Comparison of ENCODE assay signal across 16 cellular contexts in genomic region chr7:95323410-95324129, GRCh38. TPM values are rescaled to one million over a fixed set of nuclear protein-coding genes. Genes with fewer than 3 reads are reported as not detected.
DNase-seq lines count a peak whose midpoint lies in the region; ATAC-seq, FAIRE-seq and TF ChIP-seq lines count a peak whose summit lies in the region.
"Had no signal": no experiment of that assay in that cellular context is flagged by ENCODE, and none has a peak within 500 bp of the region (broad histone marks: within the 10 kb centered on the region; RNA-seq: fewer than 3 reads in every experiment).

No MANE protein-coding gene starts in this region.

- no TSS peak for BruUV-seq in HepG2 (replicated peaks; lab: Mats Ljungman, UMichigan)

- no peak for TF ChIP-seq RAD21 in HepG2 (CRISPR knock-in tag; IDR thresholded peaks at IDR 0.05)

- no peak overlapping the region for H3K9ac ChIP-seq in KMS-11
- H3K9ac ChIP-seq in HepG2 (ENCODE audit: insufficient read depth, low read depth, low read length), result no peak overlapping the region

- H3K27ac Mint-ChIP-seq in CD8-positive, alpha-beta memory T cell, result no peak overlapping the region
- H3K27ac Mint-ChIP-seq: IgD-negative memory B cell; T-helper 2 cell treated with Interferon-gamma antibody and Interleukin-4, amounts not matched to agents 5 μg/mL and 100 μg/mL, for 36 hours had no signal

- H3K4me3 ChIP-seq in KMS-11 (IDR thresholded peaks at IDR 0.05; ENCODE audit: insufficient read depth, low read depth, low read length) (no peak overlapping the region), HepG2 (replicated peaks in 1 of 3; ENCODE audit: insufficient read depth in 1 of 3, low read depth in 2 of 3, low read length in 3 of 3) (no peak overlapping the region; a peak in 1 of 6 replicates)
- H3K4me3 ChIP-seq in CD8-positive, alpha-beta memory T cell (ENCODE audit: low read length), result no peak overlapping the region
- H3K4me3 ChIP-seq: SJSA1 had no signal

- H3K4me3 Mint-ChIP-seq in CD8-positive, alpha-beta memory T cell, result peak overlapping the region in 1 of 7 donors; percentile 57
- H3K4me3 Mint-ChIP-seq: IgD-negative memory B cell had no signal

- H3K4me2 ChIP-seq in KMS-11 (0 out of 2 replicates have a peak overlapping the region, but pooled peaks have one; percentile 14), HepG2 (ENCODE audit: low read depth, low read length) (peak overlapping the region; percentile 63)

- 60% methylated on average over 9 of the region's 9 CpGs for WGBS in HepG2 (ENCODE audit: low lambda C conversion rate)

- H3K79me2 ChIP-seq in KMS-11 (ENCODE audit: insufficient read depth, low read depth) (no peaks in the 10 kb centered on the region), HepG2 (ENCODE audit: insufficient read depth, low read length) (no peaks in the 10 kb centered on the region)

- H2AFZ ChIP-seq in KMS-11 (ENCODE audit: low read depth) (no peak overlapping the region), HepG2 (ENCODE audit: low read length) (no peak overlapping the region)

- no peak for FAIRE-seq in HepG2 (lab: Jason Lieb, UNC)

- no peaks in the 10 kb centered on the region for H4K20me1 ChIP-seq in KMS-11 (ENCODE audit: insufficient read depth)
- no peaks in the 10 kb centered on the region for H4K20me1 ChIP-seq in HepG2 (ENCODE audit: insufficient read depth, low read length)

- POLR2A ChIA-PET in HepG2 (lab: Yijun Ruan, JAX), result interaction anchor here (1.3 to 1.6 kb wide), 2 partner anchors 72 to 117 kb away, joined by 3 read pairs; partner anchors contain the start of gene PON3
- POLR2A ChIA-PET in CD8-positive, alpha-beta memory T cell (lab: Charles Lee), result no interaction called here

- peaks cover 0 to 6% (median 0%) of the 10 kb centered on the region in 3 donors for H3K36me3 Mint-ChIP-seq in CD8-positive, alpha-beta memory T cell
- H3K36me3 Mint-ChIP-seq: IgD-negative memory B cell had no signal

- in situ Hi-C loops in HepG2 (cut with HindIII; ENCODE audit: extremely low pct_ligation_motif_present, low pct_unique_long_range_greater_than_20kb), result no loop called here

- H3K4me1 ChIP-seq in KMS-11 (ENCODE audit: low read depth, poor library complexity, severe bottlenecking) (peaks cover 24% of the 10 kb centered on the region), HepG2 (ENCODE audit: insufficient read depth, low read length) (peaks cover 32% of the 10 kb centered on the region)
- H3K4me1 ChIP-seq in CD8-positive, alpha-beta memory T cell (ENCODE audit: insufficient read depth, low read length), result no peaks in the 10 kb centered on the region
- H3K4me1 ChIP-seq: SJSA1 had no signal

- CTCF ChIA-PET in HepG2 (lab: Yijun Ruan, JAX; ENCODE audit: low intra/inter-chr PET ratio, low total read pairs), result no interaction called here
- CTCF ChIA-PET in CD8-positive, alpha-beta memory T cell (lab: Charles Lee), result no interaction called here

- ATAC-seq in HepG2 (no peak), HG03432 (IDR thresholded peaks at IDR 0.05; ENCODE audit: unreplicated experiment) (no peak)

- no peaks in the 10 kb centered on the region for H3K36me3 ChIP-seq in KMS-11 (ENCODE audit: insufficient read depth)
- H3K36me3 ChIP-seq in HepG2 (replicated peaks in 1 of 2; ENCODE audit: control insufficient read depth in 1 of 2, insufficient read depth in 2 of 2, low read length in 2 of 2), result no peaks in the 10 kb centered on the region
- no peaks in the 10 kb centered on the region for H3K36me3 ChIP-seq in CD8-positive, alpha-beta memory T cell (ENCODE audit: insufficient read depth, low read length)
- H3K36me3 ChIP-seq: SJSA1 had no signal

- H3K9me3 ChIP-seq in HepG2 (ENCODE audit: low read length), result no peaks in the 10 kb centered on the region
- H3K9me3 ChIP-seq in CD8-positive, alpha-beta memory T cell (ENCODE audit: low read length), result no peaks in the 10 kb centered on the region
- H3K9me3 ChIP-seq: Caco-2, SJSA1 had no signal

- no peak for TF ChIP-seq EP300 in HepG2 (IDR thresholded peaks at IDR 0.05; ENCODE audit: low read depth in 2 of 2, low read length in 2 of 2)
- no peak for TF ChIP-seq EP300 in HepG2 (CRISPR knock-in tag; IDR thresholded peaks at IDR 0.05; ENCODE audit: borderline replicate concordance)

- no peak for TF ChIP-seq POLR2A in HepG2 (IDR thresholded peaks at IDR 0.05; ENCODE audit: insufficient read depth in 1 of 2, low read depth in 2 of 2, low read length in 2 of 2)

- peaks cover 0 to 9% (median 2%) of the 10 kb centered on the region in 3 donors for H3K4me1 Mint-ChIP-seq in CD8-positive, alpha-beta memory T cell

- no peak for DNase-seq in HepG2 (ENCODE audit: low spot score)
- DNase-seq in activated CD8-positive, alpha-beta memory T cell treated with anti-CD3 and anti-CD28 coated beads, Interleukin-2, amount 50 U/mL, for 4 hours, result no peak
- no peak for DNase-seq in mucosa of gallbladder (ENCODE audit: low spot score)
- no peak for DNase-seq in CD8-positive, alpha-beta memory T cell
- DNase-seq: ACHN, AML-193, Caco-2, NCI-H1436, NCI-H524 had no signal

- intact Hi-C loops in HepG2 (cut with micrococcal nuclease; ENCODE audit: unreplicated experiment), result no loop called here

- no peak for TF ChIP-seq CTCF in C4-2B (conservative IDR thresholded peaks at IDR 0.05)
- no peak for TF ChIP-seq CTCF in KMS-11 (conservative IDR thresholded peaks at IDR 0.05; ENCODE audit: low read depth, low read length)
- no peak for TF ChIP-seq CTCF in VCaP (conservative IDR thresholded peaks at IDR 0.05)
- TF ChIP-seq CTCF in HepG2 (CRISPR knock-in tag; IDR thresholded peaks at IDR 0.05), result no peak

- H3K27ac ChIP-seq in C4-2B, result peak overlapping the region; percentile 46; the same call in 1 of the 2 replicates
- no peak overlapping the region for H3K27ac ChIP-seq in KMS-11
- H3K27ac ChIP-seq in VCaP, result peak overlapping the region; percentile 75
- no peak overlapping the region for H3K27ac ChIP-seq in HepG2 (ENCODE audit: extremely low read length, insufficient read depth, low read length)
- no peak overlapping the region for H3K27ac ChIP-seq in CD8-positive, alpha-beta memory T cell (ENCODE audit: low read depth, low read length)
- H3K27ac ChIP-seq: SJSA1 had no signal

- H3K9me3 Mint-ChIP-seq in CD8-positive, alpha-beta memory T cell, result no peaks in the 10 kb centered on the region
- H3K9me3 Mint-ChIP-seq: IgD-negative memory B cell had no signal

- H3K27me3 Mint-ChIP-seq in CD8-positive, alpha-beta memory T cell, result peaks cover 7 to 19% of the 10 kb centered on the region in 2 donors
- H3K27me3 Mint-ChIP-seq: IgD-negative memory B cell had no signal

- H3K27me3 ChIP-seq in KMS-11 (ENCODE audit: insufficient read depth, low read depth), result no peaks in the 10 kb centered on the region
- no peaks in the 10 kb centered on the region; a peak in 1 of 5 replicates for H3K27me3 ChIP-seq in HepG2 (ENCODE audit: control insufficient read depth in 1 of 2, insufficient read depth in 2 of 2, low read length in 2 of 2)
- peaks cover 7% of the 10 kb centered on the region for H3K27me3 ChIP-seq in CD8-positive, alpha-beta memory T cell (ENCODE audit: insufficient read depth, low read length, poor library complexity, severe bottlenecking)
- H3K27me3 ChIP-seq: SJSA1 had no signal

TF ChIP-seq in HepG2, 621 proteins besides CTCF, POLR2A, EP300 and RAD21 (continues in another document):
- TF ChIP-seq ZSCAN21 (CRISPR knock-in tag; IDR thresholded peaks at IDR 0.05; ENCODE audit: borderline replicate concordance) (no peak), PHF21A (CRISPR knock-in tag; IDR thresholded peaks at IDR 0.05) (no peak), ZNF17 (CRISPR knock-in tag; IDR thresholded peaks at IDR 0.05) (no peak), KDM2A (CRISPR knock-in tag; IDR thresholded peaks at IDR 0.05; ENCODE audit: borderline replicate concordance, low read depth) (no peak), ZNF546 (CRISPR knock-in tag; conservative IDR thresholded peaks at IDR 0.05) (no peak)

RNA-seq across cellular contexts. Expression of gene PON1, which starts 0.8 kb away (rescaled TPM):
- total RNA-seq in HepG2 (2016; rRNA removed; fragmentation: Illumina TruSeq; extraction: Trizol), result 0.27 TPM in 1 of 2 replicates, not detected in the other
- total RNA-seq in HepG2 (2016; cell fraction: cytosol; rRNA removed; fragmentation: Illumina TruSeq; extraction: Trizol; ENCODE audit: low read depth), result 0.20 TPM in 1 of 2 replicates, not detected in the other
- total RNA-seq in HepG2 (2016; cell fraction: insoluble cytoplasmic fraction; rRNA removed; fragmentation: Illumina TruSeq; extraction: Trizol), result 0.25 and 0.30 TPM in 2 replicates
- 0.25 and 0.48 TPM in 2 replicates for total RNA-seq in HepG2 (2016; cell fraction: membrane; rRNA removed; fragmentation: Illumina TruSeq; extraction: Trizol)
- 1.1 and 1.4 TPM in 2 replicates for total RNA-seq in HepG2 (2016; cell fraction: nucleus; rRNA removed; fragmentation: Illumina TruSeq; extraction: Trizol)
- 0.57 and 0.63 TPM in 2 replicates for polyA plus RNA-seq in HepG2 (2011; rRNA removed)
- polyA plus RNA-seq in HepG2 (2011; cell fraction: cytosol; rRNA removed), result 0.17 and 0.45 TPM in 2 replicates
- polyA plus RNA-seq in HepG2 (2011; cell fraction: nucleus; rRNA removed), result 0.08 and 0.21 TPM in 2 replicates
- 0.31 and 0.91 TPM in 2 replicates for polyA plus RNA-seq in HepG2 (2012)
- 0.20 and 0.59 TPM in 2 replicates for polyA plus RNA-seq in HepG2 (2016; cell fraction: cytosol; fragmentation: Illumina TruSeq; extraction: Trizol; ENCODE audit: low read depth)
- 0.09 and 0.84 TPM in 2 replicates for polyA plus RNA-seq in HepG2 (2016; cell fraction: insoluble cytoplasmic fraction; fragmentation: Illumina TruSeq; extraction: Trizol; ENCODE audit: low read depth)
- polyA plus RNA-seq in HepG2 (2016; cell fraction: membrane; fragmentation: Illumina TruSeq; extraction: Trizol; ENCODE audit: low read depth), result 0.81 TPM in 1 of 2 replicates, not detected in the other
- polyA plus RNA-seq in HepG2 (2016; cell fraction: nucleus; fragmentation: Illumina TruSeq; extraction: Trizol; ENCODE audit: insufficient read depth, low read depth), result 0.39 and 1.5 TPM in 2 replicates
- 0.23 and 0.44 TPM in 2 replicates for polyA minus RNA-seq in HepG2 (2011; rRNA and poly(A)+ RNA removed; ENCODE audit: low replicate concordance)
- not detected in 2 replicates for polyA minus RNA-seq in HepG2 (2011; cell fraction: cytosol; rRNA and poly(A)+ RNA removed)
- polyA minus RNA-seq in HepG2 (2011; cell fraction: nucleus; rRNA and poly(A)+ RNA removed), result 0.25 and 0.52 TPM in 2 replicates
- total RNA-seq in mucosa of gallbladder, result 8.9 TPM
- total RNA-seq in CD8-positive, alpha-beta memory T cell, result not detected
- not detected for polyA plus RNA-seq in CD8-positive, alpha-beta memory T cell
- total RNA-seq: Caco-2, SJSA1 had no signal
- polyA plus RNA-seq: IgD-negative memory B cell had no signal

Comparison
In these comparisons a context has a peak if more than half of its experiments do, and no peak if none do; other contexts are left out.
1. H3K27ac ChIP-seq: peak in C4-2B (single experiment) and VCaP (single experiment); none in KMS-11 (single experiment), HepG2 (single experiment) and CD8-positive, alpha-beta memory T cell (single experiment).